In genomic region chr1:81183157-81183952, GRCh38 we compare ENCODE assay signal across 21 cellular contexts.
A peak's percentile ranks its signal among the peaks of the same experiment; 100 is the strongest.
DNase-seq lines count a peak whose midpoint lies in the region; ATAC-seq and TF ChIP-seq lines count a peak whose summit lies in the region.
"Had no signal": no experiment of that assay in that cellular context is flagged by ENCODE, and none has a peak within 500 bp of the region (broad histone marks: within the 10 kb centered on the region; RNA-seq: fewer than 3 reads in every experiment).

No MANE protein-coding gene starts in this region.

- CTCF ChIA-PET in IMR-90 (lab: Yijun Ruan, JAX): interaction anchor here (0.6 to 1.1 kb wide), 3 partner anchors 12 to 419 kb away, joined by 4 to 5 read pairs (median 4); no protein-coding TSS in a partner anchor

- no peak overlapping the region for H3K56ac ChIP-seq in IMR-90 (ENCODE audit: extremely low read depth, insufficient read depth, low read length)

- H4K8ac ChIP-seq in IMR-90 (ENCODE audit: low read depth in 2 of 2, low read length in 2 of 2): no peak overlapping the region

- peak overlapping the region; percentile 34; the same call in 1 of the 3 replicates for H2BK15ac ChIP-seq in IMR-90 (ENCODE audit: low read depth, low read length)

- H3K23ac ChIP-seq in IMR-90 (ENCODE audit: low read depth, low read length): no peak overlapping the region

- H4K20me1 ChIP-seq in IMR-90 (ENCODE audit: insufficient read depth, low read length) (no peaks in the 10 kb centered on the region), OCI-LY3 (ENCODE audit: insufficient read depth, low read length) (no peaks in the 10 kb centered on the region)

- no peak overlapping the region for H2BK120ac ChIP-seq in IMR-90 (ENCODE audit: low read depth, low read length)

- H3K27me3 Mint-ChIP-seq in HFFc6 (ENCODE audit: insufficient read depth): peaks cover 9% of the 10 kb centered on the region; the same call in 1 of the 2 replicates
- H3K27me3 Mint-ChIP-seq: B cell; CD4-positive, CD25-positive, alpha-beta regulatory T cell had no signal

- H2AK5ac ChIP-seq in IMR-90 (ENCODE audit: low read depth, low read length): no peak overlapping the region

- ATAC-seq in GM18867 (IDR thresholded peaks at IDR 0.05; ENCODE audit: unreplicated experiment): peak; percentile 52
- ATAC-seq in IMR-90 (ENCODE audit: low read depth): no peak
- no peak for ATAC-seq in HG03025 (IDR thresholded peaks at IDR 0.05; ENCODE audit: low FRiP score, unreplicated experiment)
- ATAC-seq in upper lobe of right lung: no peak
- ATAC-seq: A549 had no signal

- H3K4me1 Mint-ChIP-seq in HFFc6 (ENCODE audit: low read depth): peaks cover 12% of the 10 kb centered on the region
- H3K4me1 Mint-ChIP-seq: B cell; CD4-positive, CD25-positive, alpha-beta regulatory T cell had no signal

- no peaks in the 10 kb centered on the region for H3K79me2 ChIP-seq in OCI-LY3 (ENCODE audit: low read length)

- dilution Hi-C loops in IMR-90 (cut with HindIII; ENCODE audit: low sequenced_read_pairs, unreplicated experiment): no loop called here

- H3K18ac ChIP-seq in IMR-90 (ENCODE audit: low read depth, low read length): no peak overlapping the region

- H2BK20ac ChIP-seq in IMR-90 (ENCODE audit: low read depth, low read length): no peak overlapping the region

- H3K27ac ChIP-seq in IMR-90 (ENCODE audit: insufficient read depth, low read length) (no peak overlapping the region), OCI-LY3 (ENCODE audit: low read length) (no peak overlapping the region), upper lobe of right lung (no peak overlapping the region)
- H3K27ac ChIP-seq: A549, RWPE1, SJCRH30 had no signal

- no peak overlapping the region for H3K27ac Mint-ChIP-seq in HFFc6
- H3K27ac Mint-ChIP-seq: B cell; CD4-positive, CD25-positive, alpha-beta regulatory T cell had no signal

- no peak overlapping the region for H4K91ac ChIP-seq in IMR-90 (ENCODE audit: insufficient read depth, low read depth, low read length)

- no peak overlapping the region for H3K4me3 Mint-ChIP-seq in HFFc6
- H3K4me3 Mint-ChIP-seq: B cell; CD4-positive, CD25-positive, alpha-beta regulatory T cell had no signal

- no peak overlapping the region for H3K14ac ChIP-seq in IMR-90 (replicated peaks; ENCODE audit: low read depth, low read length)

- no peaks in the 10 kb centered on the region; the same call in 1 of the 2 replicates for H3K36me3 Mint-ChIP-seq in HFFc6 (ENCODE audit: low read depth)
- H3K36me3 Mint-ChIP-seq: CD4-positive, CD25-positive, alpha-beta regulatory T cell had no signal

- H3K4me2 ChIP-seq in IMR-90 (ENCODE audit: low read depth, low read length): no peak overlapping the region
- peak overlapping the region; percentile 51 for H3K4me2 ChIP-seq in OCI-LY3 (ENCODE audit: low read length)
- H3K4me2 ChIP-seq: A549 had no signal

- H3K4me3 ChIP-seq in GM06990 (replicated peaks; ENCODE audit: low read depth, low read length) (no peak overlapping the region), IMR-90 (ENCODE audit: insufficient read depth, low read depth, low read length) (no peak overlapping the region), OCI-LY3 (ENCODE audit: low read length) (peak overlapping the region; percentile 34), upper lobe of right lung (no peak overlapping the region)
- H3K4me3 ChIP-seq: A549, SJCRH30 had no signal

- POLR2A ChIA-PET in IMR-90 (lab: Charles Lee; ENCODE audit: unreplicated experiment): no interaction called here

- peaks cover 3% of the 10 kb centered on the region; the same call in 1 of the 2 replicates for H3K9me1 ChIP-seq in IMR-90 (ENCODE audit: insufficient read depth, low read length)

- TF ChIP-seq CTCF in GM06990 (IDR thresholded peaks at IDR 0.05; ENCODE audit: insufficient read depth, low read length, poor library complexity, severe bottlenecking) (no peak), IMR-90 (conservative IDR thresholded peaks at IDR 0.05; ENCODE audit: low read depth, low read length) (no peak), OCI-LY3 (IDR thresholded peaks at IDR 0.05; ENCODE audit: low read depth, low read length) (no peak), upper lobe of right lung (IDR thresholded peaks at IDR 0.05) (no peak), HFFc6 (IDR thresholded peaks at IDR 0.05) (no peak)

- H3K27me3 ChIP-seq in GM06990 (replicated peaks; ENCODE audit: control insufficient read depth, insufficient read depth, low read length): no peaks in the 10 kb centered on the region
- no peaks in the 10 kb centered on the region for H3K27me3 ChIP-seq in IMR-90 (ENCODE audit: control insufficient read depth, insufficient read depth, low read length)
- no peaks in the 10 kb centered on the region for H3K27me3 ChIP-seq in OCI-LY3 (ENCODE audit: low read depth, low read length)
- H3K27me3 ChIP-seq in upper lobe of right lung: no peaks in the 10 kb centered on the region
- H3K27me3 ChIP-seq: SJCRH30 had no signal

- H2AK9ac ChIP-seq in IMR-90 (replicated peaks; ENCODE audit: low read depth, low read length, poor library complexity): no peak overlapping the region

- no peak for TF ChIP-seq RAD21 in IMR-90 (IDR thresholded peaks at IDR 0.05; ENCODE audit: low read length)

- H4K5ac ChIP-seq in IMR-90 (ENCODE audit: low read depth, low read length): no peak overlapping the region

- no TSS peak for BruUV-seq in IMR-90 (replicated peaks; lab: Mats Ljungman, UMichigan)

- intact Hi-C loops in IMR-90 (cut with micrococcal nuclease): no loop called here
- intact Hi-C loops in upper lobe of right lung (cut with DNase I): no loop called here

- H3K9me3 Mint-ChIP-seq in HFFc6: no peaks in the 10 kb centered on the region; the same call in 1 of the 2 replicates

- H3K4ac ChIP-seq in IMR-90 (ENCODE audit: low read depth, low read length): no peak overlapping the region

- no peaks in the 10 kb centered on the region for H3K79me1 ChIP-seq in IMR-90 (ENCODE audit: low read depth in 1 of 2, low read length in 2 of 2)

- H3K36me3 ChIP-seq in GM06990 (ENCODE audit: control insufficient read depth, insufficient read depth, low read length) (no peaks in the 10 kb centered on the region), IMR-90 (ENCODE audit: control insufficient read depth, insufficient read depth, low read length) (no peaks in the 10 kb centered on the region), OCI-LY3 (replicated peaks; ENCODE audit: low read depth, low read length) (no peaks in the 10 kb centered on the region), upper lobe of right lung (no peaks in the 10 kb centered on the region)
- H3K36me3 ChIP-seq: SJCRH30 had no signal

- DNase-seq in GM06990 (ENCODE audit: extremely low read depth, insufficient read length) (peak; percentile 3), IMR-90 (no peak), upper lobe of right lung (no peak), HFFc6 (no peak)
- DNase-seq: CD4-positive, CD25-positive, alpha-beta regulatory T cell; EL; GF-D8; H7; Kasumi-1; NCI-H1092; NCI-H1436; NCI-H187 treated with DMSO at 0.1 percent for 48 hours; NCI-H774; SJCRH30; T-helper 9 cell had no signal

- H3K4me1 ChIP-seq in IMR-90 (ENCODE audit: control insufficient read depth, insufficient read depth, low read length) (peaks cover 3% of the 10 kb centered on the region), OCI-LY3 (ENCODE audit: low read length) (peaks cover 8% of the 10 kb centered on the region; the same call in 1 of the 2 replicates), upper lobe of right lung (no peaks in the 10 kb centered on the region)
- H3K4me1 ChIP-seq: SJCRH30 had no signal

- no peak for TF ChIP-seq POLR2A in IMR-90 (IDR thresholded peaks at IDR 0.05; ENCODE audit: low read depth, low read length)

- peaks cover 7% of the 10 kb centered on the region for H3K9me3 ChIP-seq in IMR-90 (ENCODE audit: control insufficient read depth, insufficient read depth, low read length)
- H3K9me3 ChIP-seq in OCI-LY3 (ENCODE audit: insufficient read depth, low read length): no peaks in the 10 kb centered on the region
- no peaks in the 10 kb centered on the region for H3K9me3 ChIP-seq in upper lobe of right lung
- H3K9me3 ChIP-seq: A549, SJCRH30 had no signal

- H2AFZ ChIP-seq in IMR-90 (replicated peaks; ENCODE audit: low read length, poor library complexity) (no peak overlapping the region), OCI-LY3 (ENCODE audit: low read depth, low read length) (peak overlapping the region; percentile 72)

- no peak overlapping the region for H2BK5ac ChIP-seq in IMR-90 (ENCODE audit: low read depth, low read length, poor library complexity, severe bottlenecking)

- in situ Hi-C loops in IMR-90 (cut with MboI; ENCODE audit: low sequenced_read_pairs): no loop called here

- WGBS in IMR-90 (ENCODE audit: extremely low coverage in 2 of 2, insufficient read length in 1 of 2), 2 experiments: 83% methylated on average over 2 of the region's 6 CpGs; no CpG with 5 or more reads in 1 of the 2 experiments

- H3K9ac ChIP-seq in IMR-90 (ENCODE audit: low read depth, low read length): no peak overlapping the region
- H3K9ac ChIP-seq in OCI-LY3 (ENCODE audit: low read length): no peak overlapping the region

TF ChIP-seq in IMR-90, 13 proteins besides CTCF, POLR2A, EP300 and RAD21:
- TF ChIP-seq ELK1 (IDR thresholded peaks at IDR 0.05; ENCODE audit: borderline replicate concordance, low read depth, low read length): no peak
- TF ChIP-seq SMC3 (IDR thresholded peaks at IDR 0.05; ENCODE audit: low read depth, low read length): no peak
- TF ChIP-seq MAFK (IDR thresholded peaks at IDR 0.05; ENCODE audit: low read depth, low read length): peak; percentile 64
- TF ChIP-seq NFE2L2 (IDR thresholded peaks at IDR 0.05; ENCODE audit: low read depth, low read length): no peak
- no peak for TF ChIP-seq MXI1 (IDR thresholded peaks at IDR 0.05; ENCODE audit: borderline replicate concordance, low read depth, low read length)
- TF ChIP-seq RCOR1 (IDR thresholded peaks at IDR 0.05; ENCODE audit: insufficient replicate concordance, low read length): no peak
- TF ChIP-seq RFX5 (IDR thresholded peaks at IDR 0.05; ENCODE audit: low read depth, low read length): no peak
- TF ChIP-seq MAZ (IDR thresholded peaks at IDR 0.05; ENCODE audit: borderline replicate concordance, low read depth, low read length): no peak
- TF ChIP-seq FOS (IDR thresholded peaks at IDR 0.05; ENCODE audit: low read depth, low read length): no peak
